ENCODE assay signal across 9 cellular contexts in genomic region chr6:46651766-46652165, GRCh38. TPM values are rescaled to one million over a fixed set of nuclear protein-coding genes. Genes with fewer than 3 reads are reported as not detected.
DNase-seq lines count a peak whose midpoint lies in the region; ATAC-seq and TF ChIP-seq lines count a peak whose summit lies in the region.
"Had no signal": no experiment of that assay in that cellular context is flagged by ENCODE, and none has a peak within 500 bp of the region (broad histone marks: within the 10 kb centered on the region; RNA-seq: fewer than 3 reads in every experiment).

No MANE protein-coding gene starts in this region.

- peaks cover 0 to 5% (median 0%) of the 10 kb centered on the region in 7 donors for H3K9me3 Mint-ChIP-seq in CD4-positive, CD25-positive, alpha-beta regulatory T cell

- H3K4me1 ChIP-seq in CD4-positive, CD25-positive, alpha-beta regulatory T cell (ENCODE audit: control insufficient read depth, insufficient read depth, low read length, poor library complexity, severe bottlenecking) = peaks cover 15% of the 10 kb centered on the region
- H3K4me1 ChIP-seq in Karpas-422 (ENCODE audit: low read length) (peaks cover 45% of the 10 kb centered on the region), colonic mucosa (no peaks in the 10 kb centered on the region), muscle layer of duodenum (ENCODE audit: control insufficient read depth in 1 of 2, insufficient read depth in 2 of 2, low read length in 2 of 2) (peaks cover 0 to 13% of the 10 kb centered on the region in 2 donors)

- no peaks in the 10 kb centered on the region for H3K9me3 ChIP-seq in CD4-positive, CD25-positive, alpha-beta regulatory T cell (ENCODE audit: control insufficient read depth in 2 of 2, low read length in 2 of 2)
- H3K9me3 ChIP-seq in Karpas-422 (ENCODE audit: low read length) (no peaks in the 10 kb centered on the region), colonic mucosa (no peaks in the 10 kb centered on the region), muscle layer of duodenum (ENCODE audit: control insufficient read depth in 1 of 2, low read length in 2 of 2) (no peaks in the 10 kb centered on the region)

- H3K36me3 ChIP-seq in CD4-positive, CD25-positive, alpha-beta regulatory T cell (ENCODE audit: control insufficient read depth, insufficient read depth, low read length) = no peaks in the 10 kb centered on the region
- peaks cover 32% of the 10 kb centered on the region for H3K36me3 ChIP-seq in Karpas-422 (ENCODE audit: insufficient read depth, low read length)
- H3K36me3 ChIP-seq in colonic mucosa = no peaks in the 10 kb centered on the region
- no peaks in the 10 kb centered on the region for H3K36me3 ChIP-seq in muscle layer of duodenum (ENCODE audit: control insufficient read depth in 1 of 2, insufficient read depth in 2 of 2, low read length in 2 of 2)

- peak overlapping the region; percentile 96 for H3K4me2 ChIP-seq in Karpas-422 (ENCODE audit: low read depth, low read length, poor library complexity, severe bottlenecking)

- H3K27me3 ChIP-seq in CD4-positive, CD25-positive, alpha-beta regulatory T cell (ENCODE audit: control insufficient read depth, insufficient read depth, low read length) = peaks cover 14% of the 10 kb centered on the region
- H3K27me3 ChIP-seq in Karpas-422 (ENCODE audit: low read length) (no peaks in the 10 kb centered on the region), colonic mucosa (no peaks in the 10 kb centered on the region), muscle layer of duodenum (ENCODE audit: low read depth, low read length) (no peaks in the 10 kb centered on the region)

- no peak overlapping the region for H3K27ac Mint-ChIP-seq in CD4-positive, CD25-positive, alpha-beta regulatory T cell

- TF ChIP-seq CTCF in colonic mucosa (IDR thresholded peaks at IDR 0.05) = no peak

- H2AFZ ChIP-seq in Karpas-422 (ENCODE audit: low read length) = no peak overlapping the region

- no peaks in the 10 kb centered on the region for H3K9me2 ChIP-seq in Karpas-422 (replicated peaks; ENCODE audit: insufficient read depth, low read length)

- no peak overlapping the region for H3K4me3 ChIP-seq in CD4-positive, CD25-positive, alpha-beta regulatory T cell (ENCODE audit: low read depth, low read length)
- H3K4me3 ChIP-seq in Karpas-422 (ENCODE audit: low read length) = peak overlapping the region; percentile 82
- peak overlapping the region; percentile 91 for H3K4me3 ChIP-seq in colonic mucosa
- peak overlapping the region; percentile 93 to 99 for H3K4me3 ChIP-seq in muscle layer of duodenum (ENCODE audit: low read depth in 1 of 2, low read length in 2 of 2)

- H3K27ac ChIP-seq in CD4-positive, CD25-positive, alpha-beta regulatory T cell (ENCODE audit: insufficient read depth, low read length, poor library complexity, severe bottlenecking) = no peak overlapping the region
- H3K27ac ChIP-seq in Karpas-422 (ENCODE audit: low read length) = peak overlapping the region; percentile 98
- H3K27ac ChIP-seq in colonic mucosa = peak overlapping the region; percentile 64
- H3K27ac ChIP-seq in muscle layer of duodenum (ENCODE audit: low read length) = peak overlapping the region; percentile 78

- no peaks in the 10 kb centered on the region for H4K20me1 ChIP-seq in Karpas-422 (ENCODE audit: insufficient read depth, low read depth, low read length)

- peak overlapping the region; percentile 40 to 92 (median 88) for H3K4me3 Mint-ChIP-seq in CD4-positive, CD25-positive, alpha-beta regulatory T cell

- H3K9ac ChIP-seq in Karpas-422 (ENCODE audit: low read length) (peak overlapping the region; percentile 81), colonic mucosa (ENCODE audit: low read depth in 2 of 2, low read length in 2 of 2) (peak overlapping the region in 1 of 2 donors; percentile 80)

- no peak for DNase-seq in CD4-positive, CD25-positive, alpha-beta regulatory T cell
- DNase-seq in Karpas-422 (peak; percentile 78), colonic mucosa (no peak), AG20443 (ENCODE audit: low spot score) (no peak), amniotic stem cell (lab: John Stamatoyannopoulos, UW) (no peak), D341Med (ENCODE audit: low spot score) (no peak)

- H3K36me3 Mint-ChIP-seq in CD4-positive, CD25-positive, alpha-beta regulatory T cell = no peaks in the 10 kb centered on the region

- H3K27me3 Mint-ChIP-seq in CD4-positive, CD25-positive, alpha-beta regulatory T cell = peaks cover 53% of the 10 kb centered on the region

- H3K4me1 Mint-ChIP-seq in CD4-positive, CD25-positive, alpha-beta regulatory T cell = peaks cover 5 to 16% (median 13%) of the 10 kb centered on the region in 4 donors

- no peak for ATAC-seq in CD4-positive, CD25-positive, alpha-beta regulatory T cell (ENCODE audit: low read depth in 2 of 2)
- ATAC-seq in HG03457 (IDR thresholded peaks at IDR 0.05; ENCODE audit: unreplicated experiment) = no peak

- intact Hi-C loops in colonic mucosa (cut with DNase I) = no loop called here

- H3K79me2 ChIP-seq in Karpas-422 (ENCODE audit: low read length) = peaks cover 78% of the 10 kb centered on the region

RNA-seq across cellular contexts. Expression of gene CYP39A1, which starts 0.9 kb away (rescaled TPM):
- not detected for total RNA-seq in CD4-positive, CD25-positive, alpha-beta regulatory T cell
- under 1 TPM in 1 of 4 donors, not detected in 3; 0.33 TPM for polyA plus RNA-seq in CD4-positive, CD25-positive, alpha-beta regulatory T cell
- 8.2 and 15.4 TPM in 2 replicates for total RNA-seq in Karpas-422 (2014; rRNA removed; shearing (Covaris generic); ENCODE audit: low replicate concordance)
- 1 to 10 TPM; 4.3 to 4.4 TPM for total RNA-seq in colonic mucosa
- total RNA-seq: T-helper 2 cell treated with Interferon-gamma antibody and Interleukin-4, amounts not matched to agents 100 ng/mL and 5 ng/mL, for 36 hours had no signal

RNA-seq across cellular contexts. Expression of gene SLC25A27, which starts 1.0 kb away (rescaled TPM):
- total RNA-seq in CD4-positive, CD25-positive, alpha-beta regulatory T cell = 0.54 TPM
- under 1 TPM in 1 of 4 donors, not detected in 3; 0.15 TPM for polyA plus RNA-seq in CD4-positive, CD25-positive, alpha-beta regulatory T cell
- total RNA-seq in Karpas-422 (2014; rRNA removed; shearing (Covaris generic); ENCODE audit: low replicate concordance) = 167 and 178 TPM in 2 replicates
- total RNA-seq in colonic mucosa = 1 to 10 TPM; 7.1 to 7.6 TPM
- total RNA-seq: T-helper 2 cell treated with Interferon-gamma antibody and Interleukin-4, amounts not matched to agents 100 ng/mL and 5 ng/mL, for 36 hours had no signal

RNA-seq across cellular contexts. Expression of gene TDRD6, which starts 35.9 kb away (rescaled TPM):
- total RNA-seq in CD4-positive, CD25-positive, alpha-beta regulatory T cell = not detected
- not detected for polyA plus RNA-seq in CD4-positive, CD25-positive, alpha-beta regulatory T cell
- 3.5 and 5.4 TPM in 2 replicates for total RNA-seq in Karpas-422 (2014; rRNA removed; shearing (Covaris generic); ENCODE audit: low replicate concordance)
- under 1 TPM; 0.08 to 0.40 TPM for total RNA-seq in colonic mucosa
- total RNA-seq: T-helper 2 cell treated with Interferon-gamma antibody and Interleukin-4, amounts not matched to agents 100 ng/mL and 5 ng/mL, for 36 hours had no signal

Comparison
In these comparisons a context has a peak if more than half of its experiments do, and no peak if none do; other contexts are left out.
1. RNA of gene SLC25A27, which starts 1.0 kb away (total RNA-seq): 167 to 178 TPM in Karpas-422; 7.1 to 7.6 TPM in colonic mucosa and 0.54 TPM in CD4-positive, CD25-positive, alpha-beta regulatory T cell (single experiment); every median in the first group is over 10 times any median in the second.